Comparison of ENCODE assay signal across 8 cellular contexts in genomic region chr2:3780477-3781402, GRCh38.
DNase-seq lines count a peak whose midpoint lies in the region; ATAC-seq and TF ChIP-seq lines count a peak whose summit lies in the region.

No MANE protein-coding gene starts in this region.

- no peak overlapping the region for H3K4me3 Mint-ChIP-seq in activated CD4-positive, alpha-beta memory T cell treated with anti-CD3 and anti-CD28 coated beads for 36 hours
- H3K4me3 Mint-ChIP-seq in neural crest cell = no peak overlapping the region

- peaks cover 10% of the 10 kb centered on the region for H3K4me1 Mint-ChIP-seq in activated CD4-positive, alpha-beta memory T cell treated with anti-CD3 and anti-CD28 coated beads for 36 hours (ENCODE audit: low read depth)
- peaks cover 7% of the 10 kb centered on the region for H3K4me1 Mint-ChIP-seq in neural crest cell

- TF ChIP-seq EP300 in sigmoid colon (IDR thresholded peaks at IDR 0.05) = no peak

- peak; percentile 99 for ATAC-seq in GM19372 (IDR thresholded peaks at IDR 0.05; ENCODE audit: low read depth, unreplicated experiment)
- ATAC-seq in HG03378 (IDR thresholded peaks at IDR 0.05; ENCODE audit: unreplicated experiment) = peak; percentile 98

- peaks cover 0 to 30% (median 1%) of the 10 kb centered on the region in 4 donors for H3K27me3 ChIP-seq in esophagus squamous epithelium
- no peaks in the 10 kb centered on the region for H3K27me3 ChIP-seq in sigmoid colon

- CTCF ChIA-PET in activated CD4-positive, alpha-beta memory T cell treated with anti-CD3 and anti-CD28 coated beads for 36 hours (lab: Charles Lee) = interaction anchor here (0.5 to 4.4 kb wide), 11 partner anchors 10 to 687 kb away, joined by 3 to 57 read pairs (median 5); no protein-coding TSS in a partner anchor

- DNase-seq in COLO829 (ENCODE audit: low spot score) (peak; percentile 81), NCI-H526 (lab: John Stamatoyannopoulos, UW) (peak; percentile 39 to 69), esophagus squamous epithelium (lab: John Stamatoyannopoulos, UW) (no peak), neural crest cell (ENCODE audit: low read depth, low spot score) (peak; percentile 55), sigmoid colon (no peak)
- DNase-seq in activated CD4-positive, alpha-beta memory T cell treated with anti-CD3 and anti-CD28 coated beads for 36 hours = peak; percentile 81

- no peaks in the 10 kb centered on the region for H3K36me3 Mint-ChIP-seq in activated CD4-positive, alpha-beta memory T cell treated with anti-CD3 and anti-CD28 coated beads for 36 hours
- H3K36me3 Mint-ChIP-seq in neural crest cell (ENCODE audit: low read depth) = no peaks in the 10 kb centered on the region

- WGBS in esophagus squamous epithelium, 2 donors = 36 to 51% methylated on average over 22 to 23 of the region's 23 CpGs
- WGBS in sigmoid colon, 2 donors = 38 to 58% methylated on average over 23 of the region's 23 CpGs

- intact Hi-C loops in activated CD4-positive, alpha-beta memory T cell treated with anti-CD3 and anti-CD28 coated beads for 36 hours (cut with micrococcal nuclease) = loop anchor here (1.0 to 5.0 kb wide), 3 partner anchors 42 to 128 kb away; no protein-coding TSS in a partner anchor
- intact Hi-C loops in esophagus squamous epithelium (cut with DNase I) (no loop called here), sigmoid colon (cut with DNase I) (loop anchor here (5.0 kb wide), 1 partner anchor 53 kb away; no protein-coding TSS in a partner anchor)

- H3K4me3 ChIP-seq in esophagus squamous epithelium (peak overlapping the region in 1 of 4 donors; percentile 33), sigmoid colon (peak overlapping the region in 1 of 4 donors; percentile 10)

- no peak overlapping the region for H3K27ac Mint-ChIP-seq in activated CD4-positive, alpha-beta memory T cell treated with anti-CD3 and anti-CD28 coated beads for 36 hours
- no peak overlapping the region for H3K27ac Mint-ChIP-seq in neural crest cell (ENCODE audit: unreplicated experiment)

- H3K36me3 ChIP-seq in esophagus squamous epithelium (no peaks in the 10 kb centered on the region), sigmoid colon (no peaks in the 10 kb centered on the region)

- no peaks in the 10 kb centered on the region for H3K9me3 Mint-ChIP-seq in activated CD4-positive, alpha-beta memory T cell treated with anti-CD3 and anti-CD28 coated beads for 36 hours
- H3K9me3 Mint-ChIP-seq in neural crest cell = no peaks in the 10 kb centered on the region

- H3K27ac ChIP-seq in esophagus squamous epithelium = no peak overlapping the region
- H3K27ac ChIP-seq in sigmoid colon = no peak overlapping the region

- peak in 4 of 6 experiments; percentile 24 to 46 (median 36) for TF ChIP-seq CTCF in esophagus squamous epithelium (IDR thresholded peaks at IDR 0.05)
- TF ChIP-seq CTCF in neural crest cell (conservative IDR thresholded peaks at IDR 0.05) = peak; percentile 75
- peak in 1 of 4 experiments; percentile 34 for TF ChIP-seq CTCF in sigmoid colon (IDR thresholded peaks at IDR 0.05)

- TF ChIP-seq POLR2A in esophagus squamous epithelium (IDR thresholded peaks at IDR 0.05) = no peak
- no peak for TF ChIP-seq POLR2A in sigmoid colon (IDR thresholded peaks at IDR 0.05)

- H3K4me1 ChIP-seq in esophagus squamous epithelium (peaks cover 0 to 6% (median 0%) of the 10 kb centered on the region in 3 donors), sigmoid colon (no peaks in the 10 kb centered on the region)

- POLR2A ChIA-PET in activated CD4-positive, alpha-beta memory T cell treated with anti-CD3 and anti-CD28 coated beads for 36 hours (lab: Charles Lee) = no interaction called here

- H3K27me3 Mint-ChIP-seq in activated CD4-positive, alpha-beta memory T cell treated with anti-CD3 and anti-CD28 coated beads for 36 hours = peaks cover 7% of the 10 kb centered on the region
- H3K27me3 Mint-ChIP-seq in neural crest cell (ENCODE audit: low read depth) = no peaks in the 10 kb centered on the region

- H3K9me3 ChIP-seq in esophagus squamous epithelium = no peaks in the 10 kb centered on the region
- no peaks in the 10 kb centered on the region for H3K9me3 ChIP-seq in sigmoid colon

Comparison
In these comparisons a context has a peak if more than half of its experiments do, and no peak if none do; other contexts are left out.
1. DNase-seq: peak in COLO829 (single experiment), NCI-H526 (2 of 2), activated CD4-positive, alpha-beta memory T cell treated with anti-CD3 and anti-CD28 coated beads for 36 hours (single experiment) and neural crest cell (single experiment); none in esophagus squamous epithelium (single experiment) and sigmoid colon (single experiment).